ENCODE assay signal across 1 cellular context in the genomic region with DNA sequence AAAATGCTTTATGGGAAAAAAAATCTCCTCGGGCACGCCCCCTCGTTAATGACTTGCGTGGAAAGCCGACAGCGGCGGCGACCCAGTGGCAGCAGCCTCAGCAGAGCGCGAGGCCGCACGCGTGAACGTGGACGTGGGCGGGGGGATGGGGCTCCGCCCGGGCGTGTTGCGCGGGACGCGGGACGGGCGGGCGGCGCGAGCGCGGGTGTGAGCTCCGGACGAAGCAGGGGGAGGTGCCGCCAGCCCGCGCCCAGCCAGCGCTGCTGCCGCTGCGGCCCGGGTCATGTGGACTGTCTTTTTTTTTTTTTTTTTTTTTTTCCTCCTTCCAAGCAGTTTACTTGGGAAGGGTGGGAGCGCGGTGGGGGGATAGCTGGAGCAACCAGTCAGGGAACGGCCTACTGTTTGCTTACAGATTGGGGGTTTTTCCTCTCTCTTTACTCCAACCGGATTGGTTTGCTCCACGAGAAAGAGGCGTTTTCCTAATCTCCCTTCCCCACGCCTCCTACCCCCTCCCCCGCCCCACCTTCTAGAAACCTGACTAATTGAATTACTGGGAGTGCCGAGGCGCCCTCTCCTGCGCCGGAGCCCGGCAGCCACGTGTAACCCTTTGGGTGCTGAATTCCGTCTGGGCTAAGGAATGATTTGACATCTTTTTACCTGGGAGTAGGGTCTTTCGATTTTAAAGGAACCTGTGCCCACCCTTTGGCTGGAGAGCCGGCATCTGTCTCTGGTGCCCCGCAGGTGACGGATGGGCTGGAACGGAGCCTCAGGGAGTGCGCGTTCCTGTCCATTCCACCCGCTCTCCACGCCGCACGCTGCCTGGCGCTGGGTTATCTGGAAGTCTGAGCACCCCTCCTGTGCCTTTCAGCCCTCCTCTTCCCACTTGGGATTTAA.
A peak's percentile ranks its signal among the peaks of the same experiment; 100 is the strongest.
TF ChIP-seq lines count a peak whose summit lies in the region.

No MANE protein-coding gene starts in this region.

TF ChIP-seq in GM12878, 131 proteins besides CTCF, POLR2A, EP300 and RAD21 (continues in another document):
- TF ChIP-seq EGR1 (IDR thresholded peaks at IDR 0.05; ENCODE audit: borderline replicate concordance in 1 of 2, low read depth in 2 of 2, low read length in 2 of 2), result peak in 1 of 2 experiments; percentile 46; a peak in 1 of 3 replicates
- TF ChIP-seq, protein P1, sequence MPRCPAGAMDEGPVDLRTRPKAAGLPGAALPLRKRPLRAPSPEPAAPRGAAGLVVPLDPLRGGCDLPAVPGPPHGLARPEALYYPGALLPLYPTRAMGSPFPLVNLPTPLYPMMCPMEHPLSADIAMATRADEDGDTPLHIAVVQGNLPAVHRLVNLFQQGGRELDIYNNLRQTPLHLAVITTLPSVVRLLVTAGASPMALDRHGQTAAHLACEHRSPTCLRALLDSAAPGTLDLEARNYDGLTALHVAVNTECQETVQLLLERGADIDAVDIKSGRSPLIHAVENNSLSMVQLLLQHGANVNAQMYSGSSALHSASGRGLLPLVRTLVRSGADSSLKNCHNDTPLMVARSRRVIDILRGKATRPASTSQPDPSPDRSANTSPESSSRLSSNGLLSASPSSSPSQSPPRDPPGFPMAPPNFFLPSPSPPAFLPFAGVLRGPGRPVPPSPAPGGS (IDR thresholded peaks at IDR 0.05; ENCODE audit: borderline replicate concordance, insufficient read depth, low read depth, low read length, poor library complexity, severe bottlenecking), result no peak
- no peak for TF ChIP-seq JUNB (IDR thresholded peaks at IDR 0.05)
- TF ChIP-seq, protein P2, sequence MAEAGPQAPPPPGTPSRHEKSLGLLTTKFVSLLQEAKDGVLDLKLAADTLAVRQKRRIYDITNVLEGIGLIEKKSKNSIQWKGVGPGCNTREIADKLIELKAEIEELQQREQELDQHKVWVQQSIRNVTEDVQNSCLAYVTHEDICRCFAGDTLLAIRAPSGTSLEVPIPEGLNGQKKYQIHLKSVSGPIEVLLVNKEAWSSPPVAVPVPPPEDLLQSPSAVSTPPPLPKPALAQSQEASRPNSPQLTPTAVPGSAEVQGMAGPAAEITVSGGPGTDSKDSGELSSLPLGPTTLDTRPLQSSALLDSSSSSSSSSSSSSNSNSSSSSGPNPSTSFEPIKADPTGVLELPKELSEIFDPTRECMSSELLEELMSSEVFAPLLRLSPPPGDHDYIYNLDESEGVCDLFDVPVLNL (IDR thresholded peaks at IDR 0.05; ENCODE audit: low read depth, low read length), result no peak
- peak; percentile 4 for TF ChIP-seq RUNX3 (IDR thresholded peaks at IDR 0.05; ENCODE audit: low read length)
- no peak for TF ChIP-seq RBBP5 (conservative IDR thresholded peaks at IDR 0.05)
- TF ChIP-seq CHD2 (IDR thresholded peaks at IDR 0.05; ENCODE audit: borderline replicate concordance, low read depth, low read length), result 0 out of 2 replicates have a peak, but pooled peaks have one; percentile 36
- no peak for TF ChIP-seq ASH2L (IDR thresholded peaks at IDR 0.05; ENCODE audit: borderline replicate concordance, low read depth)
- TF ChIP-seq, protein P3, sequence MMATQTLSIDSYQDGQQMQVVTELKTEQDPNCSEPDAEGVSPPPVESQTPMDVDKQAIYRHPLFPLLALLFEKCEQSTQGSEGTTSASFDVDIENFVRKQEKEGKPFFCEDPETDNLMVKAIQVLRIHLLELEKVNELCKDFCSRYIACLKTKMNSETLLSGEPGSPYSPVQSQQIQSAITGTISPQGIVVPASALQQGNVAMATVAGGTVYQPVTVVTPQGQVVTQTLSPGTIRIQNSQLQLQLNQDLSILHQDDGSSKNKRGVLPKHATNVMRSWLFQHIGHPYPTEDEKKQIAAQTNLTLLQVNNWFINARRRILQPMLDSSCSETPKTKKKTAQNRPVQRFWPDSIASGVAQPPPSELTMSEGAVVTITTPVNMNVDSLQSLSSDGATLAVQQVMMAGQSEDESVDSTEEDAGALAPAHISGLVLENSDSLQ (IDR thresholded peaks at IDR 0.05), result no peak
- no peak for TF ChIP-seq HDAC2 (IDR thresholded peaks at IDR 0.05)
- TF ChIP-seq IRF4 (IDR thresholded peaks at IDR 0.05; ENCODE audit: low read depth, low read length), result no peak
- no peak for TF ChIP-seq ZBED1 (IDR thresholded peaks at IDR 0.05; ENCODE audit: borderline replicate concordance)
- TF ChIP-seq, protein P4, sequence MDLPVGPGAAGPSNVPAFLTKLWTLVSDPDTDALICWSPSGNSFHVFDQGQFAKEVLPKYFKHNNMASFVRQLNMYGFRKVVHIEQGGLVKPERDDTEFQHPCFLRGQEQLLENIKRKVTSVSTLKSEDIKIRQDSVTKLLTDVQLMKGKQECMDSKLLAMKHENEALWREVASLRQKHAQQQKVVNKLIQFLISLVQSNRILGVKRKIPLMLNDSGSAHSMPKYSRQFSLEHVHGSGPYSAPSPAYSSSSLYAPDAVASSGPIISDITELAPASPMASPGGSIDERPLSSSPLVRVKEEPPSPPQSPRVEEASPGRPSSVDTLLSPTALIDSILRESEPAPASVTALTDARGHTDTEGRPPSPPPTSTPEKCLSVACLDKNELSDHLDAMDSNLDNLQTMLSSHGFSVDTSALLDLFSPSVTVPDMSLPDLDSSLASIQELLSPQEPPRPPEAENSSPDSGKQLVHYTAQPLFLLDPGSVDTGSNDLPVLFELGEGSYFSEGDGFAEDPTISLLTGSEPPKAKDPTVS (IDR thresholded peaks at IDR 0.05; ENCODE audit: low read depth, low read length), result no peak
- peak; percentile 20; the same call in 1 of the 2 replicates for TF ChIP-seq MTA2 (IDR thresholded peaks at IDR 0.05; ENCODE audit: low read depth)
- TF ChIP-seq STAT3 (IDR thresholded peaks at IDR 0.05; ENCODE audit: low read depth, low read length), result no peak
- peak in 1 of 2 experiments; percentile 87; a peak in 2 of 4 replicates for TF ChIP-seq BHLHE40 (IDR thresholded peaks at IDR 0.05; ENCODE audit: borderline replicate concordance in 1 of 2, low read depth in 2 of 2, low read length in 1 of 2)
- 0 out of 2 replicates have a peak, but pooled peaks have one; percentile 6 for TF ChIP-seq EED (IDR thresholded peaks at IDR 0.05; ENCODE audit: low read depth)
- TF ChIP-seq ESRRA (IDR thresholded peaks at IDR 0.05; ENCODE audit: low read length), result no peak
- TF ChIP-seq SREBF2 (IDR thresholded peaks at IDR 0.05; ENCODE audit: low read length), result no peak
- TF ChIP-seq STAT1 (conservative IDR thresholded peaks at IDR 0.05), result no peak
- no peak for TF ChIP-seq TBL1XR1 (IDR thresholded peaks at IDR 0.05; ENCODE audit: low read depth, low read length)
- peak; percentile 24; the same call in 1 of the 2 replicates for TF ChIP-seq DPF2 (IDR thresholded peaks at IDR 0.05)
- 0 out of 2 replicates have a peak, but pooled peaks have one; percentile 24 for TF ChIP-seq NR2F1 (conservative IDR thresholded peaks at IDR 0.05)
- TF ChIP-seq PAX8 (IDR thresholded peaks at IDR 0.05), result no peak
- TF ChIP-seq, protein P5, sequence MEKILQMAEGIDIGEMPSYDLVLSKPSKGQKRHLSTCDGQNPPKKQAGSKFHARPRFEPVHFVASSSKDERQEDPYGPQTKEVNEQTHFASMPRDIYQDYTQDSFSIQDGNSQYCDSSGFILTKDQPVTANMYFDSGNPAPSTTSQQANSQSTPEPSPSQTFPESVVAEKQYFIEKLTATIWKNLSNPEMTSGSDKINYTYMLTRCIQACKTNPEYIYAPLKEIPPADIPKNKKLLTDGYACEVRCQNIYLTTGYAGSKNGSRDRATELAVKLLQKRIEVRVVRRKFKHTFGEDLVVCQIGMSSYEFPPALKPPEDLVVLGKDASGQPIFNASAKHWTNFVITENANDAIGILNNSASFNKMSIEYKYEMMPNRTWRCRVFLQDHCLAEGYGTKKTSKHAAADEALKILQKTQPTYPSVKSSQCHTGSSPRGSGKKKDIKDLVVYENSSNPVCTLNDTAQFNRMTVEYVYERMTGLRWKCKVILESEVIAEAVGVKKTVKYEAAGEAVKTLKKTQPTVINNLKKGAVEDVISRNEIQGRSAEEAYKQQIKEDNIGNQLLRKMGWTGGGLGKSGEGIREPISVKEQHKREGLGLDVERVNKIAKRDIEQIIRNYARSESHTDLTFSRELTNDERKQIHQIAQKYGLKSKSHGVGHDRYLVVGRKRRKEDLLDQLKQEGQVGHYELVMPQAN (conservative IDR thresholded peaks at IDR 0.05), result peak; percentile 39; the same call in 1 of the 2 replicates
- peak; percentile 63 for TF ChIP-seq ZNF384 (IDR thresholded peaks at IDR 0.05; ENCODE audit: borderline replicate concordance, low read depth, low read length)
- TF ChIP-seq, protein P6, sequence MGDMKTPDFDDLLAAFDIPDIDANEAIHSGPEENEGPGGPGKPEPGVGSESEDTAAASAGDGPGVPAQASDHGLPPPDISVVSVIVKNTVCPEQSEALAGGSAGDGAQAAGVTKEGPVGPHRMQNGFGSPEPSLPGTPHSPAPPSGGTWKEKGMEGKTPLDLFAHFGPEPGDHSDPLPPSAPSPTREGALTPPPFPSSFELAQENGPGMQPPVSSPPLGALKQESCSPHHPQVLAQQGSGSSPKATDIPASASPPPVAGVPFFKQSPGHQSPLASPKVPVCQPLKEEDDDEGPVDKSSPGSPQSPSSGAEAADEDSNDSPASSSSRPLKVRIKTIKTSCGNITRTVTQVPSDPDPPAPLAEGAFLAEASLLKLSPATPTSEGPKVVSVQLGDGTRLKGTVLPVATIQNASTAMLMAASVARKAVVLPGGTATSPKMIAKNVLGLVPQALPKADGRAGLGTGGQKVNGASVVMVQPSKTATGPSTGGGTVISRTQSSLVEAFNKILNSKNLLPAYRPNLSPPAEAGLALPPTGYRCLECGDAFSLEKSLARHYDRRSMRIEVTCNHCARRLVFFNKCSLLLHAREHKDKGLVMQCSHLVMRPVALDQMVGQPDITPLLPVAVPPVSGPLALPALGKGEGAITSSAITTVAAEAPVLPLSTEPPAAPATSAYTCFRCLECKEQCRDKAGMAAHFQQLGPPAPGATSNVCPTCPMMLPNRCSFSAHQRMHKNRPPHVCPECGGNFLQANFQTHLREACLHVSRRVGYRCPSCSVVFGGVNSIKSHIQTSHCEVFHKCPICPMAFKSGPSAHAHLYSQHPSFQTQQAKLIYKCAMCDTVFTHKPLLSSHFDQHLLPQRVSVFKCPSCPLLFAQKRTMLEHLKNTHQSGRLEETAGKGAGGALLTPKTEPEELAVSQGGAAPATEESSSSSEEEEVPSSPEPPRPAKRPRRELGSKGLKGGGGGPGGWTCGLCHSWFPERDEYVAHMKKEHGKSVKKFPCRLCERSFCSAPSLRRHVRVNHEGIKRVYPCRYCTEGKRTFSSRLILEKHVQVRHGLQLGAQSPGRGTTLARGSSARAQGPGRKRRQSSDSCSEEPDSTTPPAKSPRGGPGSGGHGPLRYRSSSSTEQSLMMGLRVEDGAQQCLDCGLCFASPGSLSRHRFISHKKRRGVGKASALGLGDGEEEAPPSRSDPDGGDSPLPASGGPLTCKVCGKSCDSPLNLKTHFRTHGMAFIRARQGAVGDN (IDR thresholded peaks at IDR 0.05), result peak; percentile 39; the same call in 1 of the 2 replicates
- peak; percentile 65; the same call in 1 of the 2 replicates for TF ChIP-seq SMARCA5 (IDR thresholded peaks at IDR 0.05)
- no peak for TF ChIP-seq RFX5 (IDR thresholded peaks at IDR 0.05; ENCODE audit: low read depth, low read length)
- TF ChIP-seq MTA3 (IDR thresholded peaks at IDR 0.05; ENCODE audit: borderline replicate concordance, low read length), result 0 out of 2 replicates have a peak, but pooled peaks have one; percentile 26
- TF ChIP-seq RAD51 (IDR thresholded peaks at IDR 0.05), result no peak
- 0 out of 2 replicates have a peak, but pooled peaks have one; percentile 23 for TF ChIP-seq NR2C1 (IDR thresholded peaks at IDR 0.05)
- peak; percentile 53 for TF ChIP-seq IKZF1 (conservative IDR thresholded peaks at IDR 0.05)
- TF ChIP-seq CREB1 (IDR thresholded peaks at IDR 0.05; ENCODE audit: low read depth), result no peak
- TF ChIP-seq GATAD2B (conservative IDR thresholded peaks at IDR 0.05; ENCODE audit: low read depth), result peak; percentile 93
- TF ChIP-seq, protein P7, sequence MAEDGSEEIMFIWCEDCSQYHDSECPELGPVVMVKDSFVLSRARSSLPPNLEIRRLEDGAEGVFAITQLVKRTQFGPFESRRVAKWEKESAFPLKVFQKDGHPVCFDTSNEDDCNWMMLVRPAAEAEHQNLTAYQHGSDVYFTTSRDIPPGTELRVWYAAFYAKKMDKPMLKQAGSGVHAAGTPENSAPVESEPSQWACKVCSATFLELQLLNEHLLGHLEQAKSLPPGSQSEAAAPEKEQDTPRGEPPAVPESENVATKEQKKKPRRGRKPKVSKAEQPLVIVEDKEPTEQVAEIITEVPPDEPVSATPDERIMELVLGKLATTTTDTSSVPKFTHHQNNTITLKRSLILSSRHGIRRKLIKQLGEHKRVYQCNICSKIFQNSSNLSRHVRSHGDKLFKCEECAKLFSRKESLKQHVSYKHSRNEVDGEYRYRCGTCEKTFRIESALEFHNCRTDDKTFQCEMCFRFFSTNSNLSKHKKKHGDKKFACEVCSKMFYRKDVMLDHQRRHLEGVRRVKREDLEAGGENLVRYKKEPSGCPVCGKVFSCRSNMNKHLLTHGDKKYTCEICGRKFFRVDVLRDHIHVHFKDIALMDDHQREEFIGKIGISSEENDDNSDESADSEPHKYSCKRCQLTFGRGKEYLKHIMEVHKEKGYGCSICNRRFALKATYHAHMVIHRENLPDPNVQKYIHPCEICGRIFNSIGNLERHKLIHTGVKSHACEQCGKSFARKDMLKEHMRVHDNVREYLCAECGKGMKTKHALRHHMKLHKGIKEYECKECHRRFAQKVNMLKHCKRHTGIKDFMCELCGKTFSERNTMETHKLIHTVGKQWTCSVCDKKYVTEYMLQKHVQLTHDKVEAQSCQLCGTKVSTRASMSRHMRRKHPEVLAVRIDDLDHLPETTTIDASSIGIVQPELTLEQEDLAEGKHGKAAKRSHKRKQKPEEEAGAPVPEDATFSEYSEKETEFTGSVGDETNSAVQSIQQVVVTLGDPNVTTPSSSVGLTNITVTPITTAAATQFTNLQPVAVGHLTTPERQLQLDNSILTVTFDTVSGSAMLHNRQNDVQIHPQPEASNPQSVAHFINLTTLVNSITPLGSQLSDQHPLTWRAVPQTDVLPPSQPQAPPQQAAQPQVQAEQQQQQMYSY (CRISPR knock-in tag; IDR thresholded peaks at IDR 0.05), result no peak
- TF ChIP-seq CREM (IDR thresholded peaks at IDR 0.05; ENCODE audit: low read depth), result no peak
- no peak for TF ChIP-seq WRNIP1 (IDR thresholded peaks at IDR 0.05; ENCODE audit: borderline replicate concordance, low read depth, low read length)
- TF ChIP-seq RB1 (IDR thresholded peaks at IDR 0.05; ENCODE audit: borderline replicate concordance), result peak; percentile 78; the same call in 1 of the 2 replicates
- TF ChIP-seq MXI1 (IDR thresholded peaks at IDR 0.05; ENCODE audit: low read depth, low read length), result peak; percentile 27; the same call in 1 of the 2 replicates
- TF ChIP-seq BACH1 (IDR thresholded peaks at IDR 0.05; ENCODE audit: borderline replicate concordance), result peak; percentile 99
